Comparison of ENCODE assay signal across 9 cellular contexts in the genomic region with DNA sequence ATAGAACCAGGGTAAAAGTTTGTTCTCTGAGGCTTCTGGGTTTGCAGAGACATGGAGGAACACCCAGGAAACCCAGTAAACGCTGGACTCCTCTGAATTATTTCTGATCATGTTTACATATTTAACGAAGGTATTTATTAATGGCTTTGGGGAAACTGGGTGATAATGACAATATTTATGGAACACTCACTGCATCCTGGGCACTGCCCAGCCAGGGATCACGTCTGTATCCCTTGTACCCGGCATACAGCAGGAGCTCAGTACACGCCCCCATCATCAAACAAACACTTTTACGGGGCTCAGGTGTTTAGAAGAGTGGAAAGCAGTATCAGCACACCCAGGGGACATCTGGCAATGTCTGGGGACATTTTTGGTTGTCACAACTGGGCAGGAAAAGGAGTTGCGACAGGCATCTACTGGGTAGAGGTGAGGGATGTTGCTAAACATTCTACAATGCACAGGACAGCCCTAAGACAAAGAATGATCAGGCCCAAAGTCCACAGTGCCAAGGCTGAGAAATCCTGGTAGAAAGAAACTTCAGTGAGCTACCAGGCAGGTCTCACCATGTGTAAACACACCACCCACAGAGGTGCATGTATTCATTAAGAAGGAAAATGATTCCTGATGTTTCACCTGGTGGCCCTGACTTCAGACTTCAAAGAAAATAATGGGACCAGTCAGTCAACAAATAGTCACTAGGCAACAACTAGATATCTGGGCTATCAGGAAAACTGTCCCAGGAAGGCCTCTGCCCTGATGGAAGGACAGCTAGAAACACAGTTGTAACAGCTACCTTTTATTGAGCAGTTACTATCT. TPM values are rescaled to one million over a fixed set of nuclear protein-coding genes. Genes with fewer than 3 reads are reported as not detected.
DNase-seq lines count a peak whose midpoint lies in the region; ATAC-seq, FAIRE-seq and TF ChIP-seq lines count a peak whose summit lies in the region.
"Had no signal": no experiment of that assay in that cellular context is flagged by ENCODE, and none has a peak within 500 bp of the region (broad histone marks: within the 10 kb centered on the region; RNA-seq: fewer than 3 reads in every experiment).

No MANE protein-coding gene starts in this region.

- H3K36me3 ChIP-seq in heart right ventricle (no peaks in the 10 kb centered on the region), astrocyte (ENCODE audit: insufficient read depth, low read length) (no peaks in the 10 kb centered on the region), mesodermal cell (ENCODE audit: control insufficient read depth, insufficient read depth, low read length) (peaks cover 39% of the 10 kb centered on the region), urinary bladder (ENCODE audit: insufficient read depth) (no peaks in the 10 kb centered on the region)

- H3K4me3 ChIP-seq in heart right ventricle: no peak overlapping the region
- no peak overlapping the region for H3K4me3 ChIP-seq in astrocyte (ENCODE audit: insufficient read depth, low read depth, low read length)
- no peak overlapping the region for H3K4me3 ChIP-seq in mesodermal cell (ENCODE audit: extremely low read depth, insufficient read depth, low read length, poor library complexity, severe bottlenecking)
- H3K4me3 ChIP-seq in urinary bladder (ENCODE audit: low read depth, low read length): no peak overlapping the region

- H4K20me1 ChIP-seq in astrocyte (ENCODE audit: insufficient read depth, low read length): no peaks in the 10 kb centered on the region

- no peaks in the 10 kb centered on the region for H3K27me3 Mint-ChIP-seq in astrocyte (ENCODE audit: low read depth, unreplicated experiment)

- FAIRE-seq in astrocyte (lab: Jason Lieb, UNC): no peak

- no peak for TF ChIP-seq CTCF in heart right ventricle (IDR thresholded peaks at IDR 0.05)
- TF ChIP-seq CTCF in astrocyte (IDR thresholded peaks at IDR 0.05; ENCODE audit: insufficient read depth, low read depth, low read length): no peak

- no peak overlapping the region for H2AFZ ChIP-seq in astrocyte (ENCODE audit: low read depth, low read length)

- peaks cover 64% of the 10 kb centered on the region for H3K79me2 ChIP-seq in astrocyte (ENCODE audit: insufficient read depth, low read length)

- H3K4me3 Mint-ChIP-seq in astrocyte (ENCODE audit: unreplicated experiment): no peak overlapping the region

- 85 to 91% methylated on average over 7 of the region's 7 CpGs for WGBS in heart right ventricle, 2 donors
- 90 to 100% methylated on average over 1 to 2 of the region's 7 CpGs for WGBS in mesodermal cell (ENCODE audit: insufficient coverage in 2 of 2), 2 experiments
- WGBS in urinary bladder: 67% methylated on average over 7 of the region's 7 CpGs

- H3K4me1 ChIP-seq in heart right ventricle (peaks cover 31 to 65% (median 57%) of the 10 kb centered on the region in 9 donors), astrocyte (ENCODE audit: insufficient read depth, low read length) (peaks cover 38% of the 10 kb centered on the region), mesodermal cell (ENCODE audit: control insufficient read depth, insufficient read depth, low read length, poor library complexity, severe bottlenecking) (peaks cover 59% of the 10 kb centered on the region), urinary bladder (ENCODE audit: insufficient read depth) (peaks cover 5% of the 10 kb centered on the region)

- H3K9ac ChIP-seq in astrocyte (ENCODE audit: low read length): no peak overlapping the region

- DNase-seq in heart right ventricle (no peak), left cardiac atrium (no peak), astrocyte (ENCODE audit: low read depth) (no peak), pons (ENCODE audit: low spot score) (no peak), sciatic nerve (ENCODE audit: low spot score) (no peak), NK-92 (lab: John Stamatoyannopoulos, UW; ENCODE audit: unreplicated experiment) (no peak)
- DNase-seq: DMS79 had no signal

- peaks cover 4% of the 10 kb centered on the region for H3K36me3 Mint-ChIP-seq in astrocyte (ENCODE audit: low read depth, unreplicated experiment)

- H3K27ac ChIP-seq in heart right ventricle (peak overlapping the region in 8 of 10 donors; percentile 94 to 99 (median 98)), astrocyte (ENCODE audit: low read depth, low read length) (no peak overlapping the region), mesodermal cell (ENCODE audit: low read depth, low read length, severe bottlenecking) (peak overlapping the region; percentile 98), urinary bladder (ENCODE audit: low read depth) (peak overlapping the region; percentile 61)

- peaks cover 46% of the 10 kb centered on the region for H3K4me1 Mint-ChIP-seq in astrocyte (ENCODE audit: low read depth, unreplicated experiment)

- H3K9me3 ChIP-seq in heart right ventricle: no peaks in the 10 kb centered on the region
- H3K9me3 ChIP-seq in astrocyte (ENCODE audit: insufficient read depth, low read depth, low read length): no peaks in the 10 kb centered on the region
- no peaks in the 10 kb centered on the region for H3K9me3 ChIP-seq in mesodermal cell (ENCODE audit: control insufficient read depth, low read length)

- H3K9me3 Mint-ChIP-seq in astrocyte (ENCODE audit: unreplicated experiment): no peaks in the 10 kb centered on the region

- intact Hi-C loops in heart right ventricle (cut with DNase I) (no loop called here), left cardiac atrium (cut with DNase I) (no loop called here), sciatic nerve (cut with DNase I) (no loop called here)

- H3K4me2 ChIP-seq in astrocyte (ENCODE audit: low read length): no peak overlapping the region

- peak overlapping the region; percentile 97 for H3K27ac Mint-ChIP-seq in astrocyte (ENCODE audit: unreplicated experiment)

- ATAC-seq in heart right ventricle (no peak), left cardiac atrium (no peak), sciatic nerve (no peak)

- no peaks in the 10 kb centered on the region for H3K27me3 ChIP-seq in heart right ventricle
- no peaks in the 10 kb centered on the region for H3K27me3 ChIP-seq in astrocyte (ENCODE audit: insufficient read depth, low read length)

RNA-seq across cellular contexts. Expression of a gene that starts 35.3 kb away (rescaled TPM):
- total RNA-seq in heart right ventricle (10 to 100 TPM; 22.0 to 39.0 (median 29.0) TPM), left cardiac atrium (10 to 100 TPM; 22.6 to 27.5 TPM), astrocyte (43.9 and 45.8 TPM in 2 replicates), urinary bladder (29.0 TPM), sciatic nerve (49.3 TPM)
- polyA plus RNA-seq in heart right ventricle (10 to 100 TPM in 1 of 2 donors, 1 to 10 TPM in 1; 6.4 to 22.5 TPM), urinary bladder (15.6 TPM)
- polyA plus RNA-seq in mesodermal cell (2013, experiment 1 of 2): 58.2 TPM
- polyA plus RNA-seq in mesodermal cell (2013, experiment 2 of 2): 55.0 TPM
